Comparison of ENCODE assay signal across 1 cellular context in genomic region chr15:85792872-85793621, GRCh38.
TF ChIP-seq lines count a peak whose summit lies in the region.

No MANE protein-coding gene starts in this region.

TF ChIP-seq in GM12878, 131 proteins besides CTCF, POLR2A, EP300 and RAD21 (continued from another document):
- TF ChIP-seq PKNOX1 (IDR thresholded peaks at IDR 0.05) = no peak
